ENCODE assay signal across 8 cellular contexts in the genomic region with DNA sequence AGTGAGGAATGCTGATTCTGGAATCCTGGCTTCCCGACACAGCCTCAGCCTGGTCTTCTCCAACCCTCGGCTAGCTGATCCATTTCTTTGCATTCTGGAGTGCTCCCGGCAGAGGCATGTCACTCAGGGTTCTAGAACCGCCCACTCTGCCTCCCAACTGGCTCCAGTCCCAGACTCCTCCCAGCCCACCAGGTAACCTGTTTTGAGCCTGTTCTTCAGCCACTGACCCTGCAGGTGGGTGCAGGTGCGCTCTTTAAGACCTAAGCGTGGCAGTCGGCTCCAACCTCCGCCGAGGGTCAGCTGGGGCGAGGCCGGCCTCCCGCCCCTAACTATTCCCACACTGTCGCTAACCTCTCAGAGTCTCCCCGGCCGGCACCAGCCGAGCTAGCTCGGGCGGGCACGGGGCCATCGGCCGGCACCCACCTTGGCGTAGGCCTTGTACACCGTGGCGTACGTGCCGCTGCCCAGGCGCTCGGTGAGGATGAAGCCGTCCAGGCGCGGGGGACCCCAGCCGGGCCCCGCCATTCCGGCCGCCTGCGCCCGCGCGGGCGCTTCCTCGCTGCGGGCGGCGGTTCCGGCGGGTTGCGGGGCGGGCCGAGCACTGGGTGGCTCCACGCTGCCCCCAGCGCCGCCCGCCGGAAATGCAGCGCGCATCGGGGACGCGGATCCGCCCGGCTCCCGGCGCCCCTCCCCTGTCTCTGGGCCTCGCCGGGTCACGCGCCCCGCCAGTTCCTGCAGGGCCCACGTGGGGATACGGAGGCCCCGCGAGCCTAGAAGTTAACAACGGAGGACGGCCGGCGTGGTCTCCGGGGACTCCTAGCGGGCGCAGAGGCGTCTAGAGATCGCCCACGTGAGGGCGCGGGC. TPM values are rescaled to one million over a fixed set of nuclear protein-coding genes. Genes with fewer than 3 reads are reported as not detected.
DNase-seq lines count a peak whose midpoint lies in the region; ATAC-seq and TF ChIP-seq lines count a peak whose summit lies in the region.

Gene ULK3 (minus strand): TSS at position 576 of the 864 bp plus-strand sequence. CDS start 51 bp downstream, at position 525.

- H3K36me3 ChIP-seq in psoas muscle (ENCODE audit: insufficient read depth in 1 of 2, low read depth in 1 of 2) (peaks cover 0 to 64% of the 10 kb centered on the region in 2 donors), urinary bladder (ENCODE audit: insufficient read depth) (peaks cover 7% of the 10 kb centered on the region)

- H3K4me1 ChIP-seq in psoas muscle (peaks cover 13% of the 10 kb centered on the region), urinary bladder (ENCODE audit: insufficient read depth) (no peaks in the 10 kb centered on the region)

- intact Hi-C loops in left ventricle myocardium superior (cut with micrococcal nuclease) = loop anchor here (10.0 kb wide), 1 partner anchor 62 kb away; the partner anchor contains the start of gene FAM219B
- intact Hi-C loops in psoas muscle (cut with DNase I) = loop anchor here in 1 of 2 donors (5.0 kb wide), 1 partner anchor 64 kb away; the partner anchor contains the start of gene FAM219B

- ATAC-seq in HG02943 (IDR thresholded peaks at IDR 0.05; ENCODE audit: low read depth, unreplicated experiment) = peak; percentile 69
- peak; percentile 91 for ATAC-seq in left ventricle myocardium superior
- peak; percentile 91 to 96 (median 92) for ATAC-seq in psoas muscle

- no peaks in the 10 kb centered on the region for H3K27me3 ChIP-seq in psoas muscle (ENCODE audit: insufficient read depth in 3 of 3, low read length in 2 of 3)

- no peaks in the 10 kb centered on the region for H3K9me3 ChIP-seq in psoas muscle

- peak; percentile 56 for TF ChIP-seq POLR2A in GM15510 (IDR thresholded peaks at IDR 0.05; ENCODE audit: borderline replicate concordance, extremely low read depth, insufficient read length)

- DNase-seq in NCI-H187 (lab: John Stamatoyannopoulos, UW) (peak; percentile 69 to 87), T-helper 2 cell (peak; percentile 86 to 93 (median 90)), left ventricle myocardium superior (peak; percentile 96), psoas muscle (peak; percentile 94 to 97)

- H3K27ac ChIP-seq in angular gyrus (ENCODE audit: low read depth, low read length) (peak within 1 kb of the TSS; percentile 93), psoas muscle (peak within 1 kb of the TSS; percentile 89), urinary bladder (ENCODE audit: low read depth) (peak within 1 kb of the TSS; percentile 84)

- TF ChIP-seq CTCF in psoas muscle (IDR thresholded peaks at IDR 0.05) = peak; percentile 85

- H3K4me3 ChIP-seq in psoas muscle (peak within 1 kb of the TSS; percentile 72), urinary bladder (ENCODE audit: low read depth, low read length) (peak within 1 kb of the TSS; percentile 67)

- WGBS in psoas muscle, 3 donors = 0 to 1% (median 0%) methylated on average over 67 to 84 of the region's 84 CpGs
- WGBS in urinary bladder = under 1% methylated on average over 84 of the region's 84 CpGs

RNA-seq across cellular contexts. Expression of gene ULK3, which starts in this region (rescaled TPM):
- total RNA-seq in left ventricle myocardium superior (47.5 TPM), psoas muscle (10 to 100 TPM; 17.7 to 34.5 (median 27.0) TPM), urinary bladder (16.1 TPM)
- polyA plus RNA-seq in psoas muscle (10 to 100 TPM; 33.2 to 43.5 (median 42.8) TPM), urinary bladder (25.1 TPM)

Comparison
In these comparisons a context has a peak if more than half of its experiments do, and no peak if none do; other contexts are left out.
1. Peak in every context shown above with its lines: DNase-seq, ATAC-seq, H3K4me3 ChIP-seq and H3K27ac ChIP-seq.